In the genomic region with DNA sequence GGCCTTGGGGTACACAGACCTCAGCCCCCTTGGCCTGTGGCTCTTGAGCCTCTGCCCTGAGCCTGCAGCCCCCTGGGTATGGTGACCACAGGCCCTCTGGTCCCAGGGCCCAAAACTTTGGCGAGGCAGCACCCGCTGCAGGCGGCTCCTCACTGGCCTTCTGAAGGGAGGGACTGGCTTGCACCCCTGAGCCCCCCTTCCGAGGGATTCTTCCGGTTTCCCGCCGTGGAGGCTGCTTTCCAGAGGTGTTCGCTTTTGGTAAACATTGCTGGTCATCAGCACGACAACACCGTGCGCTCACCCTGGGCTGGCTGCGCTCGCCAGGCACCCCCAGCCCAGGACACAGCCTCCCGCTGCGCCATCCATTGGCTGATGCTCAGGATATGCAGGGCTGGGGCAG, we compare ENCODE assay signal across 15 cellular contexts.
"Had no signal": no experiment of that assay in that cellular context is flagged by ENCODE, and none has a peak within 500 bp of the region (broad histone marks: within the 10 kb centered on the region; RNA-seq: fewer than 3 reads in every experiment).

No MANE protein-coding gene starts in this region.

- H3K36me3 Mint-ChIP-seq: activated naive CD8-positive, alpha-beta T cell; T-cell had no signal

- H3K9me3 Mint-ChIP-seq: T-cell had no signal

- H3K27me3 ChIP-seq: brain microvascular endothelial cell, gastroesophageal sphincter, heart right ventricle, sigmoid colon, spleen, thyroid gland had no signal

- H3K27me3 Mint-ChIP-seq: activated naive CD8-positive, alpha-beta T cell; T-cell had no signal

- H3K4me1 ChIP-seq: sigmoid colon had no signal

- H3K4me3 Mint-ChIP-seq: activated naive CD8-positive, alpha-beta T cell; T-cell had no signal

- H3K27ac Mint-ChIP-seq: activated naive CD8-positive, alpha-beta T cell; T-cell had no signal

- DNase-seq: activated CD8-positive, alpha-beta memory T cell treated with anti-CD3 and anti-CD28 coated beads for 24 hours; heart right ventricle; left colon; midbrain; psoas muscle; sigmoid colon; SK-N-SH; spleen; T1000; thyroid gland had no signal

- H3K9me3 ChIP-seq: gastroesophageal sphincter, heart right ventricle, psoas muscle, sigmoid colon, SK-N-SH, spleen, thyroid gland had no signal

- H3K27ac ChIP-seq: brain microvascular endothelial cell, gastroesophageal sphincter, psoas muscle, sigmoid colon, spleen, thyroid gland had no signal

- H3K36me3 ChIP-seq: brain microvascular endothelial cell had no signal

- H3K4me3 ChIP-seq: gastroesophageal sphincter, heart right ventricle, lung, psoas muscle, sigmoid colon, spleen, thyroid gland had no signal

- ATAC-seq: gastroesophageal sphincter had no signal
